In the genomic region with DNA sequence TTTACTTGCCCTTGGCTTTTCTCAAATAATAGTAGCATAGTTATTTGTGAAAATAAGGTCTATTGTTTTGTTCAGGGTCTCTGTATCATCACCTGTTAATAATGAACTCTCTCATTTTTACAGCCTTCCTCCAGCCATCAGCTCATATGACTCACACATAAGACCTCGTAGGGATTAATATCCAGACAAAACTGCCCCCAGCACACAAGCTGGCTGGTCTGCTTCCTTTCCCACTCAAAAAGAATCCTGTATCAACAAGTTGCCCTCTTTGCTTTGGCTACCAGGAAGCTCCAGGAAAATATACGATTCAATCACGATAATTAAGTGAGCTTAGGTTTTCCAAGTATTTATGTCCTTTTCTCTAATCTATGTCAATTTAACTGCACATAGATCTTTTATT, we compare ENCODE assay signal across 23 cellular contexts.
DNase-seq lines count a peak whose midpoint lies in the region; ATAC-seq, FAIRE-seq and TF ChIP-seq lines count a peak whose summit lies in the region.
"Had no signal": no experiment of that assay in that cellular context is flagged by ENCODE, and none has a peak within 500 bp of the region (broad histone marks: within the 10 kb centered on the region; RNA-seq: fewer than 3 reads in every experiment).

No MANE protein-coding gene starts in this region.

- H3K36me3 Mint-ChIP-seq in Caco-2 (ENCODE audit: insufficient read depth, unreplicated experiment): no peaks in the 10 kb centered on the region
- H3K36me3 Mint-ChIP-seq in Calu3 (ENCODE audit: insufficient read depth, unreplicated experiment): no peaks in the 10 kb centered on the region
- H3K36me3 Mint-ChIP-seq: CD4-positive, CD25-positive, alpha-beta regulatory T cell had no signal

- BruUV-seq in Caco-2 (replicated peaks; lab: Mats Ljungman, UMichigan) (no TSS peak), Calu3 (replicated peaks; lab: Mats Ljungman, UMichigan) (no TSS peak)

- H3K36me3 ChIP-seq in HEK293 (ENCODE audit: control insufficient read depth in 2 of 2, insufficient read depth in 1 of 2, low read length in 2 of 2): no peaks in the 10 kb centered on the region
- H3K36me3 ChIP-seq in Caco-2 (ENCODE audit: control insufficient read depth, insufficient read depth, low read length): no peaks in the 10 kb centered on the region
- H3K36me3 ChIP-seq: BE2C had no signal

- H3K4me3 ChIP-seq in HEK293 (ENCODE audit: low read depth, low read length) (no peak overlapping the region), Caco-2 (ENCODE audit: low read depth, low read length) (no peak overlapping the region)
- H3K4me3 ChIP-seq: A549 had no signal

- POLR2A ChIA-PET in HEK293 (lab: Yijun Ruan, JAX): no interaction called here
- POLR2A ChIA-PET in Caco-2 (lab: Charles Lee): no interaction called here

- TF ChIP-seq CTCF in HEK293 (tag by site-specific recombination; IDR thresholded peaks at IDR 0.05) (no peak), foreskin keratinocyte (conservative IDR thresholded peaks at IDR 0.05) (no peak), Caco-2 (IDR thresholded peaks at IDR 0.05; ENCODE audit: insufficient read depth in 1 of 2, low read depth in 1 of 2, low read length in 1 of 2, severe bottlenecking in 1 of 2, unreplicated experiment in 1 of 2) (no peak), Calu3 (IDR thresholded peaks at IDR 0.05; ENCODE audit: unreplicated experiment) (no peak)

- H3K27me3 ChIP-seq in foreskin keratinocyte (peaks cover 3% of the 10 kb centered on the region), Caco-2 (replicated peaks; ENCODE audit: control insufficient read depth, insufficient read depth, low read length) (no peaks in the 10 kb centered on the region)
- H3K27me3 ChIP-seq: BE2C had no signal

- intact Hi-C loops in Caco-2 (cut with micrococcal nuclease; ENCODE audit: unreplicated experiment): no loop called here
- intact Hi-C loops in Calu3 (cut with micrococcal nuclease; ENCODE audit: unreplicated experiment): no loop called here

- H3K9me3 Mint-ChIP-seq in Caco-2 (ENCODE audit: unreplicated experiment) (no peaks in the 10 kb centered on the region), Calu3 (ENCODE audit: low read depth, unreplicated experiment) (no peaks in the 10 kb centered on the region)
- H3K9me3 Mint-ChIP-seq: CD4-positive, CD25-positive, alpha-beta regulatory T cell had no signal

- no peaks in the 10 kb centered on the region for H3K4me1 Mint-ChIP-seq in Caco-2 (ENCODE audit: low read depth, unreplicated experiment)
- no peaks in the 10 kb centered on the region for H3K4me1 Mint-ChIP-seq in Calu3 (ENCODE audit: low read depth, unreplicated experiment)
- H3K4me1 Mint-ChIP-seq: CD4-positive, CD25-positive, alpha-beta regulatory T cell had no signal

- H3K27me3 Mint-ChIP-seq in Caco-2 (ENCODE audit: insufficient read depth, unreplicated experiment): no peaks in the 10 kb centered on the region
- peaks cover 71% of the 10 kb centered on the region for H3K27me3 Mint-ChIP-seq in Calu3 (ENCODE audit: unreplicated experiment)
- H3K27me3 Mint-ChIP-seq: CD4-positive, CD25-positive, alpha-beta regulatory T cell had no signal

- CTCF ChIA-PET in HEK293 (lab: Yijun Ruan, JAX) (interaction anchor here (0.6 kb wide), 1 partner anchor 83 kb away, joined by 4 read pairs; no protein-coding TSS in a partner anchor), Caco-2 (lab: Charles Lee) (no interaction called here), Calu3 (lab: Charles Lee) (no interaction called here)

- no peak overlapping the region for H3K4me3 Mint-ChIP-seq in Caco-2 (ENCODE audit: unreplicated experiment)
- no peak overlapping the region for H3K4me3 Mint-ChIP-seq in Calu3 (ENCODE audit: low read depth, unreplicated experiment)
- H3K4me3 Mint-ChIP-seq: CD4-positive, CD25-positive, alpha-beta regulatory T cell had no signal

- ATAC-seq in foreskin keratinocyte: peak; percentile 23
- ATAC-seq: A549, HepG2, SK-N-SH treated with all-trans-retinoic acid at 6 μM for 48 hours had no signal

- H3K9me3 ChIP-seq in HEK293 (ENCODE audit: control insufficient read depth, insufficient read depth, low read depth, low read length) (no peaks in the 10 kb centered on the region), Caco-2 (no peaks in the 10 kb centered on the region)
- H3K9me3 ChIP-seq: A549, BE2C had no signal

- H3K27ac ChIP-seq in HEK293 (ENCODE audit: extremely low read depth, low read depth, low read length) (no peak overlapping the region), foreskin keratinocyte (no peak overlapping the region)
- H3K27ac ChIP-seq: A549 had no signal

- DNase-seq in RCC 7860 (ENCODE audit: low spot score) (peak; percentile 22), foreskin keratinocyte (peak in 1 of 2 donors; percentile 18), renal cortical epithelial cell (ENCODE audit: low read depth) (peak; percentile 73), Caco-2 (no peak), Calu3 (no peak), NCI-H146 (lab: John Stamatoyannopoulos, UW) (no peak)
- DNase-seq: BE2C; CD4-positive, CD25-positive, alpha-beta regulatory T cell; GF-D8; KBM-7; NCI-H1092 treated with DMSO at 0.1 percent for 48 hours; NCI-H1436 treated with DMSO at 0.1 percent for 48 hours; NCI-H2029; NCI-H226; NCI-H510A treated with DMSO at 0.1 percent for 48 hours; NCI-H774; NK-92 treated with Interleukin-12 subunit alpha and Interleukin-12 subunit beta, amount 100 ng/mL, for 24 hours; SIG-M5 had no signal

- FAIRE-seq in RCC 7860 (lab: Jason Lieb, UNC): no peak
- FAIRE-seq: A549, H54, HepG2 had no signal

- no peak overlapping the region for H3K27ac Mint-ChIP-seq in Caco-2 (ENCODE audit: unreplicated experiment)
- H3K27ac Mint-ChIP-seq in Calu3 (ENCODE audit: unreplicated experiment): no peak overlapping the region
- H3K27ac Mint-ChIP-seq: CD4-positive, CD25-positive, alpha-beta regulatory T cell had no signal

- H3K4me1 ChIP-seq in HEK293 (ENCODE audit: control insufficient read depth, insufficient read depth, low read length): no peaks in the 10 kb centered on the region
- H3K4me1 ChIP-seq in foreskin keratinocyte: no peaks in the 10 kb centered on the region
- H3K4me1 ChIP-seq in Caco-2: no peaks in the 10 kb centered on the region
- H3K4me1 ChIP-seq: A549 had no signal

TF ChIP-seq in HEK293, 187 proteins besides CTCF, POLR2A, EP300 and RAD21:
- TF ChIP-seq SCRT2 (tag by site-specific recombination; IDR thresholded peaks at IDR 0.05) (peak; percentile 61), ZNF416 (tag by site-specific recombination; IDR thresholded peaks at IDR 0.05) (no peak)

Comparison
In these comparisons a context has a peak if more than half of its experiments do, and no peak if none do; other contexts are left out.
1. DNase-seq: peak in RCC 7860 (single experiment) and renal cortical epithelial cell (single experiment); none in Caco-2 (0 of 2), Calu3 (single experiment) and NCI-H146 (single experiment).